ENCODE assay signal across 2 cellular contexts in the genomic region with DNA sequence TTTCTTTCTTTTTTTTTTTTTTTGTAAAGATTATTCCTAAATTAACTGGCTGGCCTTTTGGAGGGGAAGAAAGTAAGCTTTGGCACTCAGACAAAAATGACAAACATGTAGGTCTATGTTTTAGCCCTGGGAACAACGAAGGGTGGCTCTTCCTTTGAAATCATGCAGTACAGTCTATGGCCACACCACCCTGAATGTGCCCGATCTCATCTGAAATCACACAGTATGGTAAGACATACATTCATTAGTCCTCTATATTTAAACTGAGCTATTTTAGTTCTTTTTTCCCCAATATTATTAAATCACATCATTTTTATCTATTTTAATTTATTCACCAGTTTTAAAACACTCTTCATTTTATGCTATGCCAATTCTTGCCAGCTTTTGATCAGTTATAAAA.
TF ChIP-seq lines count a peak whose summit lies in the region.

No MANE protein-coding gene starts in this region.

TF ChIP-seq in HCT116, 20 proteins besides CTCF, POLR2A, EP300 and RAD21 (continued from another document):
- TF ChIP-seq, protein P1, sequence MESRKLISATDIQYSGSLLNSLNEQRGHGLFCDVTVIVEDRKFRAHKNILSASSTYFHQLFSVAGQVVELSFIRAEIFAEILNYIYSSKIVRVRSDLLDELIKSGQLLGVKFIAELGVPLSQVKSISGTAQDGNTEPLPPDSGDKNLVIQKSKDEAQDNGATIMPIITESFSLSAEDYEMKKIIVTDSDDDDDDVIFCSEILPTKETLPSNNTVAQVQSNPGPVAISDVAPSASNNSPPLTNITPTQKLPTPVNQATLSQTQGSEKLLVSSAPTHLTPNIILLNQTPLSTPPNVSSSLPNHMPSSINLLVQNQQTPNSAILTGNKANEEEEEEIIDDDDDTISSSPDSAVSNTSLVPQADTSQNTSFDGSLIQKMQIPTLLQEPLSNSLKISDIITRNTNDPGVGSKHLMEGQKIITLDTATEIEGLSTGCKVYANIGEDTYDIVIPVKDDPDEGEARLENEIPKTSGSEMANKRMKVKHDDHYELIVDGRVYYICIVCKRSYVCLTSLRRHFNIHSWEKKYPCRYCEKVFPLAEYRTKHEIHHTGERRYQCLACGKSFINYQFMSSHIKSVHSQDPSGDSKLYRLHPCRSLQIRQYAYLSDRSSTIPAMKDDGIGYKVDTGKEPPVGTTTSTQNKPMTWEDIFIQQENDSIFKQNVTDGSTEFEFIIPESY (IDR thresholded peaks at IDR 0.05; ENCODE audit: extremely low read depth, insufficient replicate concordance, low read length), result no peak
- no peak for TF ChIP-seq FOSL1 (IDR thresholded peaks at IDR 0.05; ENCODE audit: low read depth)
- TF ChIP-seq POLR2AphosphoS5 (IDR thresholded peaks at IDR 0.05; ENCODE audit: low read depth, low read length), result no peak
- no peak for TF ChIP-seq YY1 (IDR thresholded peaks at IDR 0.05; ENCODE audit: extremely low read depth, insufficient replicate concordance, low read depth, low read length)
- TF ChIP-seq EGR1 (IDR thresholded peaks at IDR 0.05; ENCODE audit: low read depth), result no peak
- TF ChIP-seq CBX3 (IDR thresholded peaks at IDR 0.05; ENCODE audit: low read depth), result no peak
- no peak for TF ChIP-seq EZH2phosphoT487 (IDR thresholded peaks at IDR 0.05; ENCODE audit: borderline replicate concordance)
- TF ChIP-seq ZNF274 (IDR thresholded peaks at IDR 0.05; ENCODE audit: low read depth, low read length), result no peak
- no peak for TF ChIP-seq JUND (IDR thresholded peaks at IDR 0.05)
- no peak for TF ChIP-seq EZH2 (IDR thresholded peaks at IDR 0.05)
- no peak for TF ChIP-seq TCF7L2 (IDR thresholded peaks at IDR 0.05; ENCODE audit: borderline replicate concordance, extremely low read depth, insufficient read depth, insufficient read length)
- no peak for TF ChIP-seq ZFX (IDR thresholded peaks at IDR 0.05)
- TF ChIP-seq CEBPB (IDR thresholded peaks at IDR 0.05; ENCODE audit: low read depth), result no peak
- TF ChIP-seq, protein P2, sequence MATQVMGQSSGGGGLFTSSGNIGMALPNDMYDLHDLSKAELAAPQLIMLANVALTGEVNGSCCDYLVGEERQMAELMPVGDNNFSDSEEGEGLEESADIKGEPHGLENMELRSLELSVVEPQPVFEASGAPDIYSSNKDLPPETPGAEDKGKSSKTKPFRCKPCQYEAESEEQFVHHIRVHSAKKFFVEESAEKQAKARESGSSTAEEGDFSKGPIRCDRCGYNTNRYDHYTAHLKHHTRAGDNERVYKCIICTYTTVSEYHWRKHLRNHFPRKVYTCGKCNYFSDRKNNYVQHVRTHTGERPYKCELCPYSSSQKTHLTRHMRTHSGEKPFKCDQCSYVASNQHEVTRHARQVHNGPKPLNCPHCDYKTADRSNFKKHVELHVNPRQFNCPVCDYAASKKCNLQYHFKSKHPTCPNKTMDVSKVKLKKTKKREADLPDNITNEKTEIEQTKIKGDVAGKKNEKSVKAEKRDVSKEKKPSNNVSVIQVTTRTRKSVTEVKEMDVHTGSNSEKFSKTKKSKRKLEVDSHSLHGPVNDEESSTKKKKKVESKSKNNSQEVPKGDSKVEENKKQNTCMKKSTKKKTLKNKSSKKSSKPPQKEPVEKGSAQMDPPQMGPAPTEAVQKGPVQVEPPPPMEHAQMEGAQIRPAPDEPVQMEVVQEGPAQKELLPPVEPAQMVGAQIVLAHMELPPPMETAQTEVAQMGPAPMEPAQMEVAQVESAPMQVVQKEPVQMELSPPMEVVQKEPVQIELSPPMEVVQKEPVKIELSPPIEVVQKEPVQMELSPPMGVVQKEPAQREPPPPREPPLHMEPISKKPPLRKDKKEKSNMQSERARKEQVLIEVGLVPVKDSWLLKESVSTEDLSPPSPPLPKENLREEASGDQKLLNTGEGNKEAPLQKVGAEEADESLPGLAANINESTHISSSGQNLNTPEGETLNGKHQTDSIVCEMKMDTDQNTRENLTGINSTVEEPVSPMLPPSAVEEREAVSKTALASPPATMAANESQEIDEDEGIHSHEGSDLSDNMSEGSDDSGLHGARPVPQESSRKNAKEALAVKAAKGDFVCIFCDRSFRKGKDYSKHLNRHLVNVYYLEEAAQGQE (IDR thresholded peaks at IDR 0.05; ENCODE audit: low read depth), result no peak
- TF ChIP-seq, protein P3, sequence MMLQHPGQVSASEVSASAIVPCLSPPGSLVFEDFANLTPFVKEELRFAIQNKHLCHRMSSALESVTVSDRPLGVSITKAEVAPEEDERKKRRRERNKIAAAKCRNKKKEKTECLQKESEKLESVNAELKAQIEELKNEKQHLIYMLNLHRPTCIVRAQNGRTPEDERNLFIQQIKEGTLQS (IDR thresholded peaks at IDR 0.05), result no peak
- no peak for TF ChIP-seq ELF1 (IDR thresholded peaks at IDR 0.05; ENCODE audit: borderline replicate concordance, low read depth)
- TF ChIP-seq SP1 (IDR thresholded peaks at IDR 0.05; ENCODE audit: low read depth), result no peak

TF ChIP-seq in GM12878, 131 proteins besides CTCF, POLR2A, EP300 and RAD21 (continued from another document):
- TF ChIP-seq SMARCA5 (IDR thresholded peaks at IDR 0.05) (no peak), MEF2A (IDR thresholded peaks at IDR 0.05; ENCODE audit: insufficient read depth, low read depth, low read length) (no peak), SUPT20H (IDR thresholded peaks at IDR 0.05; ENCODE audit: borderline replicate concordance, control insufficient read depth, low read depth, low read length) (no peak), BRCA1 (IDR thresholded peaks at IDR 0.05; ENCODE audit: low read depth, low read length) (no peak)
- TF ChIP-seq, protein P4, sequence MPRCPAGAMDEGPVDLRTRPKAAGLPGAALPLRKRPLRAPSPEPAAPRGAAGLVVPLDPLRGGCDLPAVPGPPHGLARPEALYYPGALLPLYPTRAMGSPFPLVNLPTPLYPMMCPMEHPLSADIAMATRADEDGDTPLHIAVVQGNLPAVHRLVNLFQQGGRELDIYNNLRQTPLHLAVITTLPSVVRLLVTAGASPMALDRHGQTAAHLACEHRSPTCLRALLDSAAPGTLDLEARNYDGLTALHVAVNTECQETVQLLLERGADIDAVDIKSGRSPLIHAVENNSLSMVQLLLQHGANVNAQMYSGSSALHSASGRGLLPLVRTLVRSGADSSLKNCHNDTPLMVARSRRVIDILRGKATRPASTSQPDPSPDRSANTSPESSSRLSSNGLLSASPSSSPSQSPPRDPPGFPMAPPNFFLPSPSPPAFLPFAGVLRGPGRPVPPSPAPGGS (IDR thresholded peaks at IDR 0.05; ENCODE audit: borderline replicate concordance, insufficient read depth, low read depth, low read length, poor library complexity, severe bottlenecking), result no peak
